Comparison of ENCODE assay signal across 8 cellular contexts in genomic region chr18:59918320-59918755, GRCh38. TPM values are rescaled to one million over a fixed set of nuclear protein-coding genes. Genes with fewer than 3 reads are reported as not detected.
DNase-seq lines count a peak whose midpoint lies in the region; ATAC-seq and TF ChIP-seq lines count a peak whose summit lies in the region.

No MANE protein-coding gene starts in this region.

- no peaks in the 10 kb centered on the region for H3K36me3 Mint-ChIP-seq in type B pancreatic cell

- H3K4me2 ChIP-seq in SU-DHL-6 (ENCODE audit: low read depth, low read length, poor library complexity, severe bottlenecking), result peak overlapping the region; percentile 22

- H3K4me3 Mint-ChIP-seq in type B pancreatic cell, result peak overlapping the region; percentile 54

- peak overlapping the region; percentile 31 for H2AFZ ChIP-seq in SU-DHL-6 (ENCODE audit: low read depth, low read length, severe bottlenecking)

- H3K9me2 ChIP-seq in SU-DHL-6 (replicated peaks; ENCODE audit: insufficient read depth, low read length), result no peaks in the 10 kb centered on the region

- ATAC-seq in GM18499 (IDR thresholded peaks at IDR 0.05; ENCODE audit: insufficient read depth, unreplicated experiment), result peak; percentile 37
- peak; percentile 50 for ATAC-seq in HG02678 (IDR thresholded peaks at IDR 0.05; ENCODE audit: unreplicated experiment)

- peaks cover 9% of the 10 kb centered on the region for H3K4me1 ChIP-seq in left ventricle myocardium inferior

- peak overlapping the region; percentile 85 for H3K27ac Mint-ChIP-seq in type B pancreatic cell

- no peaks in the 10 kb centered on the region for H3K27me3 ChIP-seq in SU-DHL-6 (ENCODE audit: low read length)
- no peaks in the 10 kb centered on the region for H3K27me3 ChIP-seq in left ventricle myocardium inferior (ENCODE audit: low read depth)

- no peaks in the 10 kb centered on the region for H3K79me2 ChIP-seq in SU-DHL-6 (ENCODE audit: insufficient read depth, low read length)

- H3K4me1 Mint-ChIP-seq in type B pancreatic cell (ENCODE audit: unreplicated experiment), result peaks cover 7% of the 10 kb centered on the region

- no peaks in the 10 kb centered on the region for H3F3A ChIP-seq in SU-DHL-6 (ENCODE audit: insufficient read depth)

- peak; percentile 78 for DNase-seq in A172 (ENCODE audit: low spot score)
- DNase-seq in NCI-H1048 (lab: John Stamatoyannopoulos, UW), result peak; percentile 19
- peak; percentile 30 for DNase-seq in left ventricle myocardium inferior
- no peak for DNase-seq in type B pancreatic cell (ENCODE audit: extremely low spot score, unreplicated experiment)
- no peak for DNase-seq in GM19238 (ENCODE audit: insufficient read length, low spot score)

- no peaks in the 10 kb centered on the region for H4K20me1 ChIP-seq in SU-DHL-6 (ENCODE audit: low read depth, low read length)

- intact Hi-C loops in left ventricle myocardium inferior (cut with micrococcal nuclease), result no loop called here

- H3K9ac ChIP-seq in SU-DHL-6 (ENCODE audit: low read length), result no peak overlapping the region

- H3K27me3 Mint-ChIP-seq in type B pancreatic cell, result no peaks in the 10 kb centered on the region

- H3K4me3 ChIP-seq in SU-DHL-6 (ENCODE audit: insufficient read depth, low read length, poor library complexity, severe bottlenecking) (no peak overlapping the region), left ventricle myocardium inferior (peak overlapping the region; percentile 37)

- H3K27ac ChIP-seq in SU-DHL-6 (ENCODE audit: low read depth, low read length), result no peak overlapping the region
- no peak overlapping the region for H3K27ac ChIP-seq in left ventricle myocardium inferior (replicated peaks)

- TF ChIP-seq CTCF in SU-DHL-6 (IDR thresholded peaks at IDR 0.05; ENCODE audit: insufficient read depth, low read length, poor library complexity, severe bottlenecking) (no peak), left ventricle myocardium inferior (IDR thresholded peaks at IDR 0.05; ENCODE audit: borderline replicate concordance) (no peak), type B pancreatic cell (conservative IDR thresholded peaks at IDR 0.05) (no peak)

- H3K9me3 Mint-ChIP-seq in type B pancreatic cell, result peaks cover 4% of the 10 kb centered on the region

- H3K9me3 ChIP-seq in SU-DHL-6 (ENCODE audit: insufficient read depth, low read length) (no peaks in the 10 kb centered on the region), left ventricle myocardium inferior (replicated peaks) (peaks cover under 1% of the 10 kb centered on the region)

- H3K36me3 ChIP-seq in SU-DHL-6 (ENCODE audit: low read length) (no peaks in the 10 kb centered on the region), left ventricle myocardium inferior (no peaks in the 10 kb centered on the region)

RNA-seq across cellular contexts. Expression of gene PMAIP1, which starts 18.5 kb away (rescaled TPM):
- 14.7 and 23.2 TPM in 2 replicates for total RNA-seq in A172 (2014; rRNA removed; shearing (Covaris generic))
- total RNA-seq in left ventricle myocardium inferior (0.58 TPM), type B pancreatic cell (ENCODE audit: low replicate concordance) (16.5 and 24.4 TPM in 2 replicates)

Comparison
In these comparisons a context has a peak if more than half of its experiments do, and no peak if none do; other contexts are left out.
1. DNase-seq: peak in A172 (single experiment), NCI-H1048 (single experiment) and left ventricle myocardium inferior (single experiment); none in type B pancreatic cell (single experiment) and GM19238 (single experiment).